Comparison of ENCODE assay signal across 7 cellular contexts in the genomic region with DNA sequence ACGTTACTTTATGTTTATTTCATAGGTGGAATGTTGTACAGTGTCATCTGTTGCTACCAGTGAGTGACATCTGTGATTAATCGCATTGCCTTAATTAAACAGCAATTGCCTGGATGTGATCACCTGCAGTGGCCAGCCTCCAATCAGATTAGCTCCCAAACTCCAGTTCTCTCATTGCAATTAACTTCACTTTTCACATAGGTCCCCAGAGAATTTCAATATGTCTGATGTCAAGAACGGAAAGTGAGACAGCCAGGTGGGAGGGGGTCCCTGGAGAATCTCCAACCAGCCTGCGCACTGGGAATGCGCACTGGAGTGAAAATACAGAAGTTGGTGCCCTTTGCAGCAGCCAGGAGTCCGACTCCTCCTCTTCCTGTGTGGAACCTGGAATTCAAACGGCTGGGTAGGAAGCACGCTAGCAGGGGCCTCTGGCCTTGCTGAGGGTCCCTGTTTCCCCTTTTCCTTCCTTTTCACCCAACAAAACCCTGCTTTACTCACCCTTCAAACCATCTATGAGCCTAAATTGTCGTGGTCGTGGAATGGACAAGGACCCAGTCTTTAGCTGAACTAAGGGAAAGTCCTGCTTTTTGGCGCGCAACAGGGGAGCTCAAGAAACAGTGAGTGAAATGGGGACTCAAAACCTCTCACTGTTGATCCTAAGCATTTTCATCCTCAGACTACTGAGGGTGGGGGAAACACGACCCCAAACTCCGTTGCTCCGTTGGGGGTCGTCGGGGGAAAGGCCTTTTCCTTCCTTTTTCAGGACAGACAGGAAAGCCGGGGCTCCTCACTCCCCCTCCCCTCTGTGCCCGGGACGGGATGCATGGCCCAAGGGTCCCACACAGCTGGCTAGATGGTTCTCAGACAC.
DNase-seq lines count a peak whose midpoint lies in the region; ATAC-seq, FAIRE-seq and TF ChIP-seq lines count a peak whose summit lies in the region.

No MANE protein-coding gene starts in this region.

- H3K27ac ChIP-seq in brain microvascular endothelial cell (no peak overlapping the region), keratinocyte (ENCODE audit: control insufficient read depth, insufficient read depth, low read length) (peak overlapping the region; percentile 47), thoracic aorta (no peak overlapping the region)

- H4K20me1 ChIP-seq in keratinocyte (ENCODE audit: control insufficient read depth, extremely low read depth, insufficient read depth, low read length): no peaks in the 10 kb centered on the region

- no peaks in the 10 kb centered on the region for H3K79me2 ChIP-seq in keratinocyte (ENCODE audit: control insufficient read depth, insufficient read depth, low read length)

- H3K36me3 ChIP-seq in brain microvascular endothelial cell (replicated peaks): no peaks in the 10 kb centered on the region
- H3K36me3 ChIP-seq in keratinocyte (ENCODE audit: control insufficient read depth in 2 of 2, extremely low read depth in 1 of 2, insufficient read depth in 2 of 2, low read length in 2 of 2): peaks cover 0 to 4% of the 10 kb centered on the region in 2 experiments
- no peaks in the 10 kb centered on the region for H3K36me3 ChIP-seq in thoracic aorta

- peaks cover 9% of the 10 kb centered on the region for H3K4me1 ChIP-seq in keratinocyte (ENCODE audit: control insufficient read depth, extremely low read depth, insufficient read depth, low read length)
- peaks cover 0 to 7% of the 10 kb centered on the region in 2 donors for H3K4me1 ChIP-seq in thoracic aorta (ENCODE audit: control insufficient read depth in 1 of 2, low read depth in 2 of 2)

- no peak for ATAC-seq in thoracic aorta (ENCODE audit: insufficient number of reproducible peaks, low FRiP score, low read depth)
- ATAC-seq in GM21360 (IDR thresholded peaks at IDR 0.05; ENCODE audit: unreplicated experiment): no peak

- H3K27me3 ChIP-seq in brain microvascular endothelial cell (replicated peaks) (no peaks in the 10 kb centered on the region), keratinocyte (ENCODE audit: control insufficient read depth, extremely low read depth, insufficient read depth, low read length) (no peaks in the 10 kb centered on the region), thoracic aorta (replicated peaks; ENCODE audit: insufficient read depth) (no peaks in the 10 kb centered on the region)

- H3K4me3 ChIP-seq in brain microvascular endothelial cell (ENCODE audit: low read depth, low read length) (peak overlapping the region; percentile 65), keratinocyte (ENCODE audit: control insufficient read depth in 2 of 3, extremely low read depth in 1 of 3, insufficient read depth in 2 of 3, low read depth in 1 of 3, low read length in 3 of 3) (peak overlapping the region; percentile 48 to 65 (median 50)), thoracic aorta (peak overlapping the region; percentile 68)

- no peaks in the 10 kb centered on the region for H3K9me3 ChIP-seq in keratinocyte (ENCODE audit: control insufficient read depth, low read depth, low read length)
- no peaks in the 10 kb centered on the region for H3K9me3 ChIP-seq in thoracic aorta

- DNase-seq in HCEC 1CT (peak; percentile 53), NCI-H2227 treated with DMSO at 0.1 percent for 48 hours (lab: John Stamatoyannopoulos, UW) (peak; percentile 10), brain microvascular endothelial cell (peak; percentile 29), keratinocyte (ENCODE audit: low read depth, low spot score) (no peak), thoracic aorta (ENCODE audit: low spot score) (no peak)
- DNase-seq in activated naive CD4-positive, alpha-beta T cell (lab: John Stamatoyannopoulos, UW): no peak

- H3K9me1 ChIP-seq in keratinocyte (ENCODE audit: control insufficient read depth, extremely low read depth, insufficient read depth, low read length): no peaks in the 10 kb centered on the region

- dilution Hi-C loops in keratinocyte (cut with MboI; ENCODE audit: extremely low pct_ligation_motif_present, low sequenced_read_pairs): no loop called here

- peak overlapping the region; percentile 68 for H3K9ac ChIP-seq in keratinocyte (ENCODE audit: control insufficient read depth, extremely low read depth, insufficient read depth, low read length)

- FAIRE-seq in keratinocyte (lab: Jason Lieb, UNC): peak; percentile 67

- H3K4me2 ChIP-seq in keratinocyte (ENCODE audit: control insufficient read depth, extremely low read depth, insufficient read depth, low read depth, low read length): peak overlapping the region; percentile 83

- in situ Hi-C loops in brain microvascular endothelial cell (cut with HindIII; ENCODE audit: low pct_ligation_motif_present, low sequenced_read_pairs): no loop called here

- H2AFZ ChIP-seq in keratinocyte (ENCODE audit: control insufficient read depth, low read length): peak overlapping the region; percentile 74

- TF ChIP-seq CTCF in brain microvascular endothelial cell (IDR thresholded peaks at IDR 0.05; ENCODE audit: low read depth, low read length, missing control alignments): peak; percentile 20
- TF ChIP-seq CTCF in keratinocyte (optimal IDR thresholded peaks at IDR 0.05 in 1 of 3, IDR thresholded peaks at IDR 0.05 in 1 of 3, conservative IDR thresholded peaks at IDR 0.05 in 1 of 3; ENCODE audit: extremely low read depth in 1 of 3, insufficient read depth in 2 of 3, low read length in 3 of 3): peak in 1 of 3 experiments; percentile 28
- TF ChIP-seq CTCF in thoracic aorta (IDR thresholded peaks at IDR 0.05): no peak

Comparison
In these comparisons a context has a peak if more than half of its experiments do, and no peak if none do; other contexts are left out.
1. DNase-seq: peak in HCEC 1CT (single experiment), NCI-H2227 treated with DMSO at 0.1 percent for 48 hours (single experiment) and brain microvascular endothelial cell (single experiment); none in keratinocyte (single experiment), thoracic aorta (single experiment) and activated naive CD4-positive, alpha-beta T cell (0 of 4).
2. Peak in every context shown above with its lines, with median percentiles within 50 percentile points of each other: H3K4me3 ChIP-seq.